1 cellular context compared by ENCODE assay signal in genomic region chr14:73851567-73852382, GRCh38.
TF ChIP-seq lines count a peak whose summit lies in the region.

PTGR2 (plus strand) TSS chr14:73851831; CDS start chr14:73858863, 7,032 bp downstream.

TF ChIP-seq in HepG2, 621 proteins besides CTCF, POLR2A, EP300 and RAD21 (continued from another document and continues in another):
- TF ChIP-seq RELA (CRISPR knock-in tag; IDR thresholded peaks at IDR 0.05) (0 out of 2 replicates have a peak, but pooled peaks have one; percentile 39), RBAK (CRISPR knock-in tag; IDR thresholded peaks at IDR 0.05) (no peak), ZNF407 (CRISPR knock-in tag; IDR thresholded peaks at IDR 0.05; ENCODE audit: not compliant biosample characterization) (peak; percentile 23), BCL6 (CRISPR knock-in tag; IDR thresholded peaks at IDR 0.05) (peak; percentile 49; the same call in 1 of the 2 replicates), PCBP1 (IDR thresholded peaks at IDR 0.05; ENCODE audit: borderline replicate concordance, low read depth, low read length) (no peak), MXD3 (CRISPR knock-in tag; IDR thresholded peaks at IDR 0.05) (peak; percentile 14; the same call in 1 of the 2 replicates), ZNF446 (CRISPR knock-in tag; IDR thresholded peaks at IDR 0.05) (no peak), ZNF432 (CRISPR knock-in tag; IDR thresholded peaks at IDR 0.05; ENCODE audit: borderline replicate concordance) (no peak), KLF9 (CRISPR knock-in tag; IDR thresholded peaks at IDR 0.05; ENCODE audit: low read depth) (no peak), RNF2 (conservative IDR thresholded peaks at IDR 0.05; ENCODE audit: low read depth) (no peak), HMG20A (CRISPR knock-in tag; IDR thresholded peaks at IDR 0.05; ENCODE audit: borderline replicate concordance) (0 out of 2 replicates have a peak, but pooled peaks have one; percentile 28), NR0B2 (CRISPR knock-in tag; IDR thresholded peaks at IDR 0.05) (0 out of 2 replicates have a peak, but pooled peaks have one; percentile 59), NFATC3 (CRISPR knock-in tag; IDR thresholded peaks at IDR 0.05) (no peak), PBX3 (CRISPR knock-in tag; IDR thresholded peaks at IDR 0.05; ENCODE audit: borderline replicate concordance) (no peak), ZNF460 (CRISPR knock-in tag; IDR thresholded peaks at IDR 0.05; ENCODE audit: borderline replicate concordance) (no peak), ZNF788 (CRISPR knock-in tag; IDR thresholded peaks at IDR 0.05; ENCODE audit: borderline replicate concordance) (peak; percentile 47; the same call in 1 of the 2 replicates), ZNF414 (CRISPR knock-in tag; IDR thresholded peaks at IDR 0.05) (peak; percentile 54; the same call in 1 of the 2 replicates), ZNF512 (CRISPR knock-in tag; IDR thresholded peaks at IDR 0.05) (no peak), MXI1 (IDR thresholded peaks at IDR 0.05; ENCODE audit: borderline replicate concordance, low read depth, low read length) (peak; percentile 58; the same call in 1 of the 3 replicates), HOXA7 (CRISPR knock-in tag; IDR thresholded peaks at IDR 0.05) (no peak), ATF7 (IDR thresholded peaks at IDR 0.05) (no peak), ATF7 (CRISPR knock-in tag; IDR thresholded peaks at IDR 0.05) (no peak; the same call in 1 of the 2 replicates), ZNF484 (CRISPR knock-in tag; IDR thresholded peaks at IDR 0.05; ENCODE audit: borderline replicate concordance, low read depth) (no peak), ZBTB40 (IDR thresholded peaks at IDR 0.05) (no peak), ZBTB40 (CRISPR knock-in tag; IDR thresholded peaks at IDR 0.05) (0 out of 2 replicates have a peak, but pooled peaks have one; percentile 26), ARID2 (CRISPR knock-in tag; IDR thresholded peaks at IDR 0.05; ENCODE audit: borderline replicate concordance) (no peak), ZNF558 (CRISPR knock-in tag; IDR thresholded peaks at IDR 0.05; ENCODE audit: borderline replicate concordance) (peak; percentile 55; the same call in 1 of the 2 replicates), ZNF224 (CRISPR knock-in tag; IDR thresholded peaks at IDR 0.05) (0 out of 2 replicates have a peak, but pooled peaks have one; percentile 79), ZNF557 (CRISPR knock-in tag; IDR thresholded peaks at IDR 0.05) (no peak), FUBP1 (CRISPR knock-in tag; IDR thresholded peaks at IDR 0.05; ENCODE audit: borderline replicate concordance) (no peak), ZNF670 (CRISPR knock-in tag; IDR thresholded peaks at IDR 0.05; ENCODE audit: borderline replicate concordance) (no peak), PAX8 (CRISPR knock-in tag; IDR thresholded peaks at IDR 0.05; ENCODE audit: borderline replicate concordance) (no peak), IRX3 (CRISPR knock-in tag; IDR thresholded peaks at IDR 0.05; ENCODE audit: borderline replicate concordance, low read depth) (no peak)
